8 cellular contexts compared by ENCODE assay signal in the genomic region with DNA sequence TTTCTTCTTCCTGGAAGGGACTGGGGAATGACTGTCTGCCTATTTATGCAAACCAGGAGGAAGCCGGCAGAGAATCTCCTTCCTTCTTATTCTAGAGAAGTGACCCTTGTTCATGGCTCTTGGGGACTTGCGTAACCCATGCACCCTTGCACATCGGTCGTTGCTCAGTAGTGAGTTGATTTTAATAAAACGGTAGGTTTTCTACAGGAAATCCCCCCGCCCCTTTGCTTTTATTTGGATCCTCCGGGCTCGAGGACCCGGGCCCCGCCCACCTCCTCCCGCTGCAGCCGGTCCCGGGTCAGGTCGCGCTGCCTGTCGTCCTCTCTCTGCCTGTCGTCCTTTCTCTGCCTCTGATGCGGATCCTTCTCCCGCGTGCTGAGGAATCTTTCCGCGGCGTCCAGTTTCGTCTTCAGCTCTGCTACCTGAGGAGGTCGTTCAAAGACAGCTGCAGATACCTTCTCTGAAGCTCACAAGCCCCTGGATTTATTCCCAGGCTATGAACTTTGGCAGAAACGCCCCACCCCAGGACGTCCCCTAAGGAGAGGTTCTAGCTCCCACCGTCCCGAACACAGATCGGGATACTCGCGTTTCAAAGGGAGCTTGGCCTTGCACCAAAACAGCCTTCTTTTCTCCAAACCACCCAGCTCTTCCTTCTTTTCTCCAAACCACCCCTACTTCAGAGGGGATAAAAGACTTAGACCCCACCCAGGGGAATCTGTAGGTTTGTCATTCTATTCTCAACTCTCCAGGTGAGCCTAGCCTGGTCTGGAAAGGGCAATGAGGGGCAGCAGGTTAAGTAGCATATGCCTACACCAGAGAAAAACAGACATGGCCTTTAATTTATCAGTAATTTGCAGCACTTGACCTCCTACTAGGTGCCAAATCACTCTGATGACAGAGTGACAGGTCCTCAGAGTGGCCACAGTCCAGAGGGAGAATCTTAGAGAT. TPM values are rescaled to one million over a fixed set of nuclear protein-coding genes. Genes with fewer than 3 reads are reported as not detected.
A peak's percentile ranks its signal among the peaks of the same experiment; 100 is the strongest.
DNase-seq lines count a peak whose midpoint lies in the region; ATAC-seq and TF ChIP-seq lines count a peak whose summit lies in the region.

No MANE protein-coding gene starts in this region.

- peaks cover 13% of the 10 kb centered on the region; the same call in 2 of the 3 replicates for H3K4me1 Mint-ChIP-seq in GM23338
- peaks cover 30% of the 10 kb centered on the region for H3K4me1 Mint-ChIP-seq in T-helper 17 cell

- no peaks in the 10 kb centered on the region for H3K9me2 ChIP-seq in GM23338 (ENCODE audit: insufficient read depth)

- H3K9me3 ChIP-seq in T-helper 17 cell (ENCODE audit: control insufficient read depth, low read length, poor library complexity, severe bottlenecking) = no peaks in the 10 kb centered on the region
- H3K9me3 ChIP-seq in left lung = no peaks in the 10 kb centered on the region

- H3F3A ChIP-seq in GM23338 (replicated peaks; ENCODE audit: low read depth) = no peaks in the 10 kb centered on the region

- intact Hi-C loops in left lung (cut with DNase I) = no loop called here

- H3K4me3 Mint-ChIP-seq in GM23338 = peak overlapping the region; percentile 94
- H3K4me3 Mint-ChIP-seq in T-helper 17 cell = peak overlapping the region; percentile 95

- no peak overlapping the region for H3K27ac ChIP-seq in GM23338 (ENCODE audit: low read depth)
- H3K27ac ChIP-seq in left lung = peak overlapping the region; percentile 16 to 78

- H3K4me3 ChIP-seq in GM23338 = peak overlapping the region; percentile 58
- peak overlapping the region; percentile 17 to 44 for H3K4me3 ChIP-seq in left lung

- H3K79me2 ChIP-seq in GM23338 (replicated peaks; ENCODE audit: insufficient read depth) = no peaks in the 10 kb centered on the region

- H4K20me1 ChIP-seq in GM23338 (replicated peaks; ENCODE audit: insufficient read depth) = no peaks in the 10 kb centered on the region

- H2AFZ ChIP-seq in GM23338 = peak overlapping the region; percentile 83

- H3K36me3 Mint-ChIP-seq in GM23338 (ENCODE audit: low read depth) (no peaks in the 10 kb centered on the region), T-helper 17 cell (ENCODE audit: low read depth) (no peaks in the 10 kb centered on the region)

- DNase-seq in GM23338 (ENCODE audit: low spot score) (peak; percentile 84), T-helper 17 cell (peak in 2 of 3 donors; percentile 7 to 20), cerebellar cortex (ENCODE audit: low spot score) (peak; percentile 23), left lung (peak; percentile 64 to 88), amniotic stem cell (lab: John Stamatoyannopoulos, UW) (no peak), superior temporal gyrus (ENCODE audit: extremely low spot score) (no peak), NCI-H345 treated with DMSO at 0.1 percent for 48 hours (lab: John Stamatoyannopoulos, UW; ENCODE audit: unreplicated experiment) (no peak)
- peak; percentile 13 for DNase-seq in stimulated activated naive CD4-positive, alpha-beta T cell treated with Interleukin-2 at 50 U/mL for 16 hours (lab: John Stamatoyannopoulos, UW)

- H3K27me3 Mint-ChIP-seq in GM23338 (ENCODE audit: insufficient read depth, low read depth, poor library complexity) = peaks cover 5% of the 10 kb centered on the region
- no peaks in the 10 kb centered on the region for H3K27me3 Mint-ChIP-seq in T-helper 17 cell

- H3K4me2 ChIP-seq in GM23338 = peak overlapping the region; percentile 77

- TF ChIP-seq CTCF in GM23338 (conservative IDR thresholded peaks at IDR 0.05; ENCODE audit: low read depth in 2 of 2) (no peak), left lung (IDR thresholded peaks at IDR 0.05) (no peak)

- ATAC-seq in GM23338 (peak; percentile 97), T-helper 17 cell (peak; percentile 20), left lung (peak; percentile 88)

- H3K4me1 ChIP-seq in GM23338 (ENCODE audit: insufficient read depth) = peaks cover 18% of the 10 kb centered on the region; the same call in 1 of the 2 replicates
- H3K4me1 ChIP-seq in left lung = peaks cover 10 to 47% of the 10 kb centered on the region in 2 donors

- peaks cover 11% of the 10 kb centered on the region for H3K27me3 ChIP-seq in GM23338 (ENCODE audit: insufficient read depth)
- no peaks in the 10 kb centered on the region for H3K27me3 ChIP-seq in left lung

- H3K27ac Mint-ChIP-seq in GM23338 (peak overlapping the region; percentile 67; the same call in 1 of the 2 replicates), T-helper 17 cell (peak overlapping the region; percentile 86)

- H3K9me3 Mint-ChIP-seq in GM23338 = no peaks in the 10 kb centered on the region

- H3K36me3 ChIP-seq in GM23338 (ENCODE audit: insufficient read depth) (no peaks in the 10 kb centered on the region), left lung (no peaks in the 10 kb centered on the region)

TF ChIP-seq in GM23338, 12 proteins besides CTCF, POLR2A, EP300 and RAD21:
- TF ChIP-seq, protein P1, sequence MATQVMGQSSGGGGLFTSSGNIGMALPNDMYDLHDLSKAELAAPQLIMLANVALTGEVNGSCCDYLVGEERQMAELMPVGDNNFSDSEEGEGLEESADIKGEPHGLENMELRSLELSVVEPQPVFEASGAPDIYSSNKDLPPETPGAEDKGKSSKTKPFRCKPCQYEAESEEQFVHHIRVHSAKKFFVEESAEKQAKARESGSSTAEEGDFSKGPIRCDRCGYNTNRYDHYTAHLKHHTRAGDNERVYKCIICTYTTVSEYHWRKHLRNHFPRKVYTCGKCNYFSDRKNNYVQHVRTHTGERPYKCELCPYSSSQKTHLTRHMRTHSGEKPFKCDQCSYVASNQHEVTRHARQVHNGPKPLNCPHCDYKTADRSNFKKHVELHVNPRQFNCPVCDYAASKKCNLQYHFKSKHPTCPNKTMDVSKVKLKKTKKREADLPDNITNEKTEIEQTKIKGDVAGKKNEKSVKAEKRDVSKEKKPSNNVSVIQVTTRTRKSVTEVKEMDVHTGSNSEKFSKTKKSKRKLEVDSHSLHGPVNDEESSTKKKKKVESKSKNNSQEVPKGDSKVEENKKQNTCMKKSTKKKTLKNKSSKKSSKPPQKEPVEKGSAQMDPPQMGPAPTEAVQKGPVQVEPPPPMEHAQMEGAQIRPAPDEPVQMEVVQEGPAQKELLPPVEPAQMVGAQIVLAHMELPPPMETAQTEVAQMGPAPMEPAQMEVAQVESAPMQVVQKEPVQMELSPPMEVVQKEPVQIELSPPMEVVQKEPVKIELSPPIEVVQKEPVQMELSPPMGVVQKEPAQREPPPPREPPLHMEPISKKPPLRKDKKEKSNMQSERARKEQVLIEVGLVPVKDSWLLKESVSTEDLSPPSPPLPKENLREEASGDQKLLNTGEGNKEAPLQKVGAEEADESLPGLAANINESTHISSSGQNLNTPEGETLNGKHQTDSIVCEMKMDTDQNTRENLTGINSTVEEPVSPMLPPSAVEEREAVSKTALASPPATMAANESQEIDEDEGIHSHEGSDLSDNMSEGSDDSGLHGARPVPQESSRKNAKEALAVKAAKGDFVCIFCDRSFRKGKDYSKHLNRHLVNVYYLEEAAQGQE (IDR thresholded peaks at IDR 0.05; ENCODE audit: unreplicated experiment) = no peak
- TF ChIP-seq POLR2AphosphoS5 (IDR thresholded peaks at IDR 0.05; ENCODE audit: low read depth) = 0 out of 2 replicates have a peak, but pooled peaks have one; percentile 41
TF ChIP-seq in GM23338: peak in this region for 1.

RNA-seq across cellular contexts. Expression of a gene that starts 7.0 kb away (rescaled TPM):
- total RNA-seq in GM23338 (2014; rRNA removed; shearing (Covaris generic)) = not detected in 2 replicates
- 0.45 TPM in 1 of 2 replicates, not detected in the other for polyA plus RNA-seq in GM23338 (2016; fragmentation: Nextera tagmentation; extraction: Ambion mirVana)
- total RNA-seq in T-helper 17 cell (under 1 TPM; 0.12 to 0.47 TPM), left lung (1 to 10 TPM in 1 of 2 donors, under 1 TPM in 1; 0.99 to 8.8 TPM)

Comparison
In these comparisons a context has a peak if more than half of its experiments do, and no peak if none do; other contexts are left out.
1. ATAC-seq: peak in every context shown above with its lines; median percentile 97 in GM23338; 88 in left lung; 20 in T-helper 17 cell.
2. DNase-seq: peak in GM23338 (single experiment), T-helper 17 cell (2 of 3), cerebellar cortex (single experiment), left lung (2 of 2) and stimulated activated naive CD4-positive, alpha-beta T cell treated with Interleukin-2 at 50 U/mL for 16 hours (single experiment); none in amniotic stem cell (single experiment), superior temporal gyrus (single experiment) and NCI-H345 treated with DMSO at 0.1 percent for 48 hours (single experiment).